In genomic region chr11:126336646-126337045, GRCh38 we compare ENCODE assay signal across 15 cellular contexts. TPM values are rescaled to one million over a fixed set of nuclear protein-coding genes. Genes with fewer than 3 reads are reported as not detected.
DNase-seq lines count a peak whose midpoint lies in the region; ATAC-seq and TF ChIP-seq lines count a peak whose summit lies in the region.
"Had no signal": no experiment of that assay in that cellular context is flagged by ENCODE, and none has a peak within 500 bp of the region (broad histone marks: within the 10 kb centered on the region; RNA-seq: fewer than 3 reads in every experiment).

No MANE protein-coding gene starts in this region.

- DNase-seq in heart right ventricle (no peak), left cardiac atrium (no peak), UCSD-AML1 (lab: John Stamatoyannopoulos, UW; ENCODE audit: unreplicated experiment) (peak; percentile 57), lower lobe of right lung (no peak), COLO668 (lab: John Stamatoyannopoulos, UW; ENCODE audit: unreplicated experiment) (no peak), substantia nigra (lab: John Stamatoyannopoulos, UW) (no peak), PC-3 (no peak)
- DNase-seq in NK-92 treated with Interleukin-12 subunit alpha and Interleukin-12 subunit beta, amount 100 ng/mL, for 24 hours (lab: John Stamatoyannopoulos, UW), result no peak
- DNase-seq: activated T-cell treated with anti-CD3 and anti-CD28 coated beads for 4 hours; BE2C; cerebellar nuclear complex; kidney; NCI-H1694 treated with DMSO at 0.1 percent for 48 hours; stimulated activated CD4-positive, alpha-beta T cell treated with anti-CD3 and anti-CD28 coated beads, Interleukin-4, amount 100 ng/mL, for 4 hours had no signal

- H3K79me2 ChIP-seq in PC-3 (ENCODE audit: low read length), result no peaks in the 10 kb centered on the region
- H3K79me2 ChIP-seq: parathyroid adenoma had no signal

- BruUV-seq in PC-3 (replicated peaks; lab: Mats Ljungman, UMichigan), result no TSS peak

- no peaks in the 10 kb centered on the region for H4K20me1 ChIP-seq in PC-3 (ENCODE audit: low read length)

- no peak overlapping the region for H3K4me2 ChIP-seq in PC-3 (ENCODE audit: low read length)

- ATAC-seq in heart right ventricle, result peak in 3 of 8 donors; percentile 19 to 27 (median 26)
- ATAC-seq in left cardiac atrium, result no peak
- ATAC-seq in lower lobe of right lung, result no peak
- no peak for ATAC-seq in PC-3

- POLR2A ChIA-PET in PC-3 (lab: Charles Lee; ENCODE audit: unreplicated experiment), result no interaction called here

- H3K27ac ChIP-seq in heart right ventricle (peak overlapping the region in 7 of 10 donors; percentile 10 to 70 (median 34)), lower lobe of right lung (peak overlapping the region; percentile 41), substantia nigra (ENCODE audit: low read depth, low read length, poor library complexity, severe bottlenecking) (no peak overlapping the region), PC-3 (ENCODE audit: low read length) (no peak overlapping the region)
- H3K27ac ChIP-seq: parathyroid adenoma had no signal

- H3K9me3 ChIP-seq in heart right ventricle (no peaks in the 10 kb centered on the region), lower lobe of right lung (no peaks in the 10 kb centered on the region), PC-3 (ENCODE audit: low read length) (no peaks in the 10 kb centered on the region)
- H3K9me3 ChIP-seq: BE2C had no signal

- CTCF ChIA-PET in PC-3 (lab: Charles Lee), result no interaction called here

- peaks cover 0 to 54% (median 0%) of the 10 kb centered on the region in 9 donors for H3K36me3 ChIP-seq in heart right ventricle
- H3K36me3 ChIP-seq in lower lobe of right lung, result peaks cover 29% of the 10 kb centered on the region
- peaks cover 5% of the 10 kb centered on the region; the same call in 1 of the 2 replicates for H3K36me3 ChIP-seq in PC-3 (ENCODE audit: low read depth, low read length)
- H3K36me3 ChIP-seq: BE2C had no signal

- H3K4me3 ChIP-seq in heart right ventricle, result no peak overlapping the region
- no peak overlapping the region for H3K4me3 ChIP-seq in lower lobe of right lung
- H3K4me3 ChIP-seq in PC-3 (ENCODE audit: low read length), result no peak overlapping the region

- peaks cover 19 to 79% (median 72%) of the 10 kb centered on the region in 9 donors for H3K4me1 ChIP-seq in heart right ventricle
- peaks cover 33% of the 10 kb centered on the region for H3K4me1 ChIP-seq in lower lobe of right lung
- H3K4me1 ChIP-seq in PC-3 (ENCODE audit: insufficient read depth, low read length), result peaks cover 52% of the 10 kb centered on the region
- H3K4me1 ChIP-seq: parathyroid adenoma had no signal

- TF ChIP-seq CTCF in heart right ventricle (IDR thresholded peaks at IDR 0.05) (no peak), lower lobe of right lung (IDR thresholded peaks at IDR 0.05) (no peak), PC-3 (conservative IDR thresholded peaks at IDR 0.05; ENCODE audit: low read depth, low read length) (no peak)

- H3K9ac ChIP-seq in PC-3 (ENCODE audit: low read length), result no peak overlapping the region
- H3K9ac ChIP-seq: parathyroid adenoma had no signal

- H3K9me2 ChIP-seq in PC-3 (replicated peaks; ENCODE audit: low read length), result no peaks in the 10 kb centered on the region

- H2AFZ ChIP-seq in PC-3 (ENCODE audit: low read length), result no peak overlapping the region
- H2AFZ ChIP-seq: parathyroid adenoma had no signal

- no peaks in the 10 kb centered on the region for H3F3A ChIP-seq in PC-3 (ENCODE audit: low read length, unreplicated experiment)

- 54 to 64% methylated on average over 8 of the region's 8 CpGs for WGBS in heart right ventricle, 2 donors

- H3K27me3 ChIP-seq in heart right ventricle (no peaks in the 10 kb centered on the region), lower lobe of right lung (ENCODE audit: low read depth) (no peaks in the 10 kb centered on the region), PC-3 (ENCODE audit: low read length) (no peaks in the 10 kb centered on the region)
- H3K27me3 ChIP-seq: BE2C had no signal

- intact Hi-C loops in heart right ventricle (cut with DNase I) (no loop called here), left cardiac atrium (cut with DNase I) (no loop called here), lower lobe of right lung (cut with DNase I) (no loop called here), PC-3 (cut with micrococcal nuclease) (no loop called here)

RNA-seq across cellular contexts. Expression of gene ST3GAL4, which starts 18.8 kb away (rescaled TPM):
- total RNA-seq in heart right ventricle (10 to 100 TPM; 24.8 to 51.0 (median 43.4) TPM), left cardiac atrium (100 to 1,000 TPM in 1 of 2 donors, 10 to 100 TPM in 1; 57.1 to 109 TPM), lower lobe of right lung (26.2 TPM), PC-3 (2014; rRNA removed) (126 and 148 TPM in 2 replicates)
- polyA plus RNA-seq in heart right ventricle, result 10 to 100 TPM; 96.2 to 98.2 TPM

RNA-seq across cellular contexts. Expression of gene DCPS, which starts 32.8 kb away (rescaled TPM):
- total RNA-seq in heart right ventricle (10 to 100 TPM in 6 of 10 donors, 1 to 10 TPM in 4; 6.5 to 17.3 (median 10.6) TPM), left cardiac atrium (10 to 100 TPM; 11.3 to 13.1 TPM), lower lobe of right lung (14.7 TPM), PC-3 (2014; rRNA removed) (52.6 and 55.1 TPM in 2 replicates)
- polyA plus RNA-seq in heart right ventricle, result 10 to 100 TPM in 1 of 2 donors, 1 to 10 TPM in 1; 8.8 to 17.1 TPM

RNA-seq across cellular contexts. Expression of gene TIRAP, which starts 53.8 kb away (rescaled TPM):
- 10 to 100 TPM in 1 of 10 donors, 1 to 10 TPM in 9; 6.3 to 10.1 (median 8.6) TPM for total RNA-seq in heart right ventricle
- 1 to 10 TPM; 3.1 to 3.3 TPM for polyA plus RNA-seq in heart right ventricle
- 1 to 10 TPM; 7.6 to 8.7 TPM for total RNA-seq in left cardiac atrium
- 15.2 TPM for total RNA-seq in lower lobe of right lung
- total RNA-seq in PC-3 (2014; rRNA removed), result 8.4 and 12.1 TPM in 2 replicates

Comparison
In these comparisons a context has a peak if more than half of its experiments do, and no peak if none do; other contexts are left out.
1. H3K27ac ChIP-seq: peak in heart right ventricle (7 of 10) and lower lobe of right lung (single experiment); none in substantia nigra (single experiment) and PC-3 (single experiment).